ENCODE assay signal across 11 cellular contexts in genomic region chr2:105787376-105788318, GRCh38. TPM values are rescaled to one million over a fixed set of nuclear protein-coding genes. Genes with fewer than 3 reads are reported as not detected.
DNase-seq lines count a peak whose midpoint lies in the region; ATAC-seq, FAIRE-seq and TF ChIP-seq lines count a peak whose summit lies in the region.
"Had no signal": no experiment of that assay in that cellular context is flagged by ENCODE, and none has a peak within 500 bp of the region (broad histone marks: within the 10 kb centered on the region; RNA-seq: fewer than 3 reads in every experiment).

No MANE protein-coding gene starts in this region.

- BruUV-seq in K562 (replicated peaks; lab: Mats Ljungman, UMichigan) = no TSS peak

- no peaks in the 10 kb centered on the region for H3K27me3 Mint-ChIP-seq in activated CD8-positive, alpha-beta memory T cell treated with anti-CD3 and anti-CD28 coated beads, Interleukin-2, amount 10 ng/mL, durations not matched to agents 7 days and 5 days
- no peaks in the 10 kb centered on the region for H3K27me3 Mint-ChIP-seq in stimulated activated naive B cell treated with anti-CD40 and anti-IgM and Interleukin-4, amounts not matched to agents 10 μg/mL and 1 μg/mL and 100 μg/mL, for 72 hours

- TF ChIP-seq RAD21 in K562 (CRISPR knock-in tag; conservative IDR thresholded peaks at IDR 0.05 in 1 of 2, IDR thresholded peaks at IDR 0.05 in 1 of 2) = peak; percentile 62 to 68

- H3K4me1 Mint-ChIP-seq in activated CD8-positive, alpha-beta memory T cell treated with anti-CD3 and anti-CD28 coated beads, Interleukin-2, amount 10 ng/mL, durations not matched to agents 7 days and 5 days = peaks cover 90% of the 10 kb centered on the region
- H3K4me1 Mint-ChIP-seq in stimulated activated naive B cell treated with anti-CD40 and anti-IgM and Interleukin-4, amounts not matched to agents 10 μg/mL and 1 μg/mL and 100 μg/mL, for 72 hours = peaks cover 55 to 99% of the 10 kb centered on the region in 2 donors

- H3K4me3 ChIP-seq in K562 = no peak overlapping the region
- H3K4me3 ChIP-seq: gastroesophageal sphincter had no signal

- in situ Hi-C loops in K562 (cut with MboI) = loop anchor here (10.0 kb wide), 1 partner anchor 443 kb away; no protein-coding TSS in a partner anchor

- no peaks in the 10 kb centered on the region for H3K9me1 ChIP-seq in K562 (ENCODE audit: control insufficient read depth, insufficient read depth, low read length)

- intact Hi-C loops in K562 (cut with micrococcal nuclease) = loop anchor here (1.0 kb wide), 1 partner anchor 211 kb away; no protein-coding TSS in a partner anchor

- H3K4me3 Mint-ChIP-seq in activated CD8-positive, alpha-beta memory T cell treated with anti-CD3 and anti-CD28 coated beads, Interleukin-2, amount 10 ng/mL, durations not matched to agents 7 days and 5 days = peak overlapping the region; percentile 27
- peak overlapping the region; percentile 48 to 55 for H3K4me3 Mint-ChIP-seq in stimulated activated naive B cell treated with anti-CD40 and anti-IgM and Interleukin-4, amounts not matched to agents 10 μg/mL and 1 μg/mL and 100 μg/mL, for 72 hours

- WGBS in K562 (ENCODE audit: insufficient coverage, low coverage, missing lambda C conversion rate) = 52% methylated on average over 11 of the region's 11 CpGs

- no peak for TF ChIP-seq POLR2A in K562 (conservative IDR thresholded peaks at IDR 0.05)

- H3K27me3 ChIP-seq in K562 (ENCODE audit: control insufficient read depth in 2 of 2, insufficient read depth in 2 of 2, low read length in 2 of 2) = no peaks in the 10 kb centered on the region
- H3K27me3 ChIP-seq: gastroesophageal sphincter had no signal

- H3K4me2 ChIP-seq in K562 (ENCODE audit: insufficient read depth, low read length) = no peak overlapping the region

- TF ChIP-seq EP300 in K562 (IDR thresholded peaks at IDR 0.05; ENCODE audit: low read length) = no peak

- peak; percentile 84 for DNase-seq in activated CD8-positive, alpha-beta memory T cell treated with anti-CD3 and anti-CD28 coated beads, Interleukin-2, amount 10 ng/mL, durations not matched to agents 7 days and 5 days
- no peak for DNase-seq in activated CD8-positive, alpha-beta memory T cell treated with anti-CD3 and anti-CD28 coated beads, Interleukin-2, amount 50 U/mL, for 48 hours
- DNase-seq in RWPE1 (ENCODE audit: low spot score) = no peak
- DNase-seq in K562 (ENCODE audit: extremely low read depth in 1 of 4, low spot score in 3 of 4) = peak; percentile 42 to 60 (median 43)
- no peak for DNase-seq in stimulated activated naive B cell treated with anti-CD40 and anti-IgM and Interleukin-4, amounts not matched to agents 10 μg/mL and 1 μg/mL and 100 μg/mL, for 72 hours
- no peak for DNase-seq in NCI-H510A treated with DMSO at 0.1 percent for 48 hours (lab: John Stamatoyannopoulos, UW)
- DNase-seq: NCI-H748 treated with DMSO at 0.1 percent for 48 hours; stimulated activated CD4-positive, alpha-beta T cell treated with anti-CD3 and anti-CD28 coated beads, Interleukin-4, amount 100 ng/mL, for 1 hour had no signal

- H3K27ac ChIP-seq in RWPE1 (peak overlapping the region; percentile 44), K562 (ENCODE audit: extremely low read depth, low read depth, low read length) (no peak overlapping the region)
- H3K27ac ChIP-seq: gastroesophageal sphincter had no signal

- peak overlapping the region in 1 of 2 experiments; percentile 57; a peak in 1 of 4 replicates for H3K9ac ChIP-seq in K562 (ENCODE audit: insufficient read depth in 1 of 2, low read depth in 2 of 2, low read length in 2 of 2)

- POLR2A ChIA-PET in RWPE1 (lab: Yijun Ruan, JAX; ENCODE audit: low non-redundant PET) (no interaction called here), K562 (lab: Yijun Ruan, JAX) (no interaction called here)

- no peaks in the 10 kb centered on the region for H3K9me3 Mint-ChIP-seq in activated CD8-positive, alpha-beta memory T cell treated with anti-CD3 and anti-CD28 coated beads, Interleukin-2, amount 10 ng/mL, durations not matched to agents 7 days and 5 days (ENCODE audit: low read depth)
- H3K9me3 Mint-ChIP-seq in stimulated activated naive B cell treated with anti-CD40 and anti-IgM and Interleukin-4, amounts not matched to agents 10 μg/mL and 1 μg/mL and 100 μg/mL, for 72 hours = no peaks in the 10 kb centered on the region

- no peaks in the 10 kb centered on the region for H3K36me3 ChIP-seq in K562 (ENCODE audit: control insufficient read depth, insufficient read depth, low read length)
- H3K36me3 ChIP-seq: gastroesophageal sphincter had no signal

- H3K27ac Mint-ChIP-seq in activated CD8-positive, alpha-beta memory T cell treated with anti-CD3 and anti-CD28 coated beads, Interleukin-2, amount 10 ng/mL, durations not matched to agents 7 days and 5 days = peak overlapping the region; percentile 94
- peak overlapping the region; percentile 91 for H3K27ac Mint-ChIP-seq in stimulated activated naive B cell treated with anti-CD40 and anti-IgM and Interleukin-4, amounts not matched to agents 10 μg/mL and 1 μg/mL and 100 μg/mL, for 72 hours

- no peaks in the 10 kb centered on the region; the same call in 2 of the 3 replicates for H3K79me2 ChIP-seq in K562 (ENCODE audit: control insufficient read depth, insufficient read depth, low read length)

- H2AFZ ChIP-seq in K562 (ENCODE audit: low read depth, low read length) = no peak overlapping the region

- TF ChIP-seq CTCF in RWPE1 (conservative IDR thresholded peaks at IDR 0.05; ENCODE audit: low read depth) (no peak), K562 (IDR thresholded peaks at IDR 0.05 in 2 of 3, conservative IDR thresholded peaks at IDR 0.05 in 1 of 3; ENCODE audit: insufficient read depth in 2 of 3, low read depth in 1 of 3, low read length in 3 of 3) (peak; percentile 65 to 73 (median 67))

- peaks cover 15% of the 10 kb centered on the region for H3K36me3 Mint-ChIP-seq in activated CD8-positive, alpha-beta memory T cell treated with anti-CD3 and anti-CD28 coated beads, Interleukin-2, amount 10 ng/mL, durations not matched to agents 7 days and 5 days
- peaks cover 36 to 50% of the 10 kb centered on the region in 2 donors for H3K36me3 Mint-ChIP-seq in stimulated activated naive B cell treated with anti-CD40 and anti-IgM and Interleukin-4, amounts not matched to agents 10 μg/mL and 1 μg/mL and 100 μg/mL, for 72 hours

- ATAC-seq in activated CD8-positive, alpha-beta memory T cell treated with anti-CD3 and anti-CD28 coated beads, Interleukin-2, amount 10 ng/mL, durations not matched to agents 7 days and 5 days = peak; percentile 17
- ATAC-seq in K562 = peak; percentile 82
- peak in 1 of 2 donors; percentile 21 for ATAC-seq in stimulated activated naive B cell treated with anti-CD40 and anti-IgM and Interleukin-4, amounts not matched to agents 10 μg/mL and 1 μg/mL and 100 μg/mL, for 72 hours (replicated peaks)
- no peak for ATAC-seq in HG02970 (IDR thresholded peaks at IDR 0.05; ENCODE audit: low FRiP score, unreplicated experiment)
- no peak for ATAC-seq in HG03175 (IDR thresholded peaks at IDR 0.05; ENCODE audit: unreplicated experiment)
- ATAC-seq: gastroesophageal sphincter had no signal

- peaks cover 20 to 28% of the 10 kb centered on the region in 2 experiments for H3K4me1 ChIP-seq in K562 (replicated peaks in 1 of 2; ENCODE audit: control insufficient read depth in 2 of 2, insufficient read depth in 2 of 2, low read length in 2 of 2)

- CTCF ChIA-PET in activated CD8-positive, alpha-beta memory T cell treated with anti-CD3 and anti-CD28 coated beads, Interleukin-2, amount 10 ng/mL, durations not matched to agents 7 days and 5 days (lab: Charles Lee) = interaction anchor here (0.7 to 5.5 kb wide), 22 partner anchors 8 to 298 kb away, joined by 3 to 35 read pairs (median 5); no protein-coding TSS in a partner anchor
- CTCF ChIA-PET in RWPE1 (lab: Yijun Ruan, JAX) = interaction anchor here (0.5 kb wide), 1 partner anchor 138 kb away, joined by 3 read pairs; no protein-coding TSS in a partner anchor
- CTCF ChIA-PET in K562 (lab: Yijun Ruan, JAX; ENCODE audit: low intra/inter-chr PET ratio) = interaction anchor here (0.6 to 1.2 kb wide), 4 partner anchors 67 to 212 kb away, joined by 3 read pairs; no protein-coding TSS in a partner anchor

- H4K20me1 ChIP-seq in K562 (replicated peaks; ENCODE audit: control insufficient read depth, insufficient read depth, low read length) = peaks cover 11% of the 10 kb centered on the region

- no peaks in the 10 kb centered on the region for H3K9me3 ChIP-seq in K562 (replicated peaks; ENCODE audit: control insufficient read depth, insufficient read depth, low read depth, low read length)
- H3K9me3 ChIP-seq: gastroesophageal sphincter had no signal

- peak; percentile 57 for FAIRE-seq in K562 (lab: Jason Lieb, UNC)

TF ChIP-seq in K562, 482 proteins besides CTCF, POLR2A, EP300 and RAD21 (continues in another document):
- TF ChIP-seq GABPB1 (CRISPR knock-in tag; IDR thresholded peaks at IDR 0.05) = 0 out of 2 replicates have a peak, but pooled peaks have one; percentile 33
- TF ChIP-seq ZNF133 (CRISPR knock-in tag; IDR thresholded peaks at IDR 0.05) = no peak
- TF ChIP-seq MYC (IDR thresholded peaks at IDR 0.05; ENCODE audit: low read depth, low read length) = peak; percentile 32; the same call in 1 of the 2 replicates
- TF ChIP-seq MYC (CRISPR knock-in tag; IDR thresholded peaks at IDR 0.05; ENCODE audit: borderline replicate concordance, low read depth) = no peak

RNA-seq across cellular contexts. Expression of gene NCK2, which starts 42.9 kb away (rescaled TPM):
- 10 to 100 TPM; 51.6 to 54.1 TPM for total RNA-seq in activated CD8-positive, alpha-beta memory T cell treated with anti-CD3 and anti-CD28 coated beads, Interleukin-2, amount 10 ng/mL, durations not matched to agents 7 days and 5 days
- 6.2 and 7.3 TPM in 2 replicates for total RNA-seq in K562 (2011; cell fraction: chromatin; rRNA removed; ENCODE audit: low replicate concordance)
- total RNA-seq in K562 (2011; cell fraction: nucleolus; rRNA removed) = 5.0 and 5.1 TPM in 2 replicates
- total RNA-seq in K562 (2011; cell fraction: nucleoplasm; rRNA removed) = 4.7 and 4.8 TPM in 2 replicates
- total RNA-seq in K562 (2014; rRNA removed) = 23.2 and 24.6 TPM in 2 replicates
- 8.6 and 10.8 TPM in 2 replicates for total RNA-seq in K562 (2014; rRNA removed; fragmentation: Illumina TruSeq; extraction: Trizol)
- total RNA-seq in K562 (2015; rRNA removed; fragmentation: Illumina TruSeq; extraction: Trizol) = 19.6 and 21.4 TPM in 2 replicates
- 25.8 and 27.9 TPM in 2 replicates for total RNA-seq in K562 (2021)
- polyA plus RNA-seq in K562 (2011; rRNA removed) = 4.5 and 4.8 TPM in 2 replicates
- polyA plus RNA-seq in K562 (2011; cell fraction: cytosol; rRNA removed) = 4.3 and 7.8 TPM in 2 replicates
- polyA plus RNA-seq in K562 (2011; cell fraction: nucleus; rRNA removed) = 3.6 and 5.1 TPM in 2 replicates
- polyA plus RNA-seq in K562 (2012) = 27.1 and 38.2 TPM in 2 replicates
- 15.9 and 21.9 TPM in 2 replicates for polyA plus RNA-seq in K562 (2014; fragmentation: Illumina TruSeq; extraction: Trizol)
- 1 to 10 TPM in 1 of 2 experiments, under 1 TPM in 1; 0.90 to 1.8 TPM for polyA plus RNA-seq in K562 (2014; fragmentation: Nextera tagmentation; extraction: Ambion mirVana)
- 24.3 and 26.3 TPM in 2 replicates for polyA plus RNA-seq in K562 (2014; rRNA removed)
- 4.3 and 7.2 TPM in 2 replicates for polyA minus RNA-seq in K562 (2011; rRNA and poly(A)+ RNA removed)
- 2.0 and 2.6 TPM in 2 replicates for polyA minus RNA-seq in K562 (2011; cell fraction: cytosol; rRNA and poly(A)+ RNA removed)
- 4.7 and 5.4 TPM in 2 replicates for polyA minus RNA-seq in K562 (2011; cell fraction: nucleus; rRNA and poly(A)+ RNA removed)

Comparison
In these comparisons a context has a peak if more than half of its experiments do, and no peak if none do; other contexts are left out.
1. DNase-seq: peak in activated CD8-positive, alpha-beta memory T cell treated with anti-CD3 and anti-CD28 coated beads, Interleukin-2, amount 10 ng/mL, durations not matched to agents 7 days and 5 days (single experiment) and K562 (4 of 4); none in activated CD8-positive, alpha-beta memory T cell treated with anti-CD3 and anti-CD28 coated beads, Interleukin-2, amount 50 U/mL, for 48 hours (single experiment), RWPE1 (single experiment), stimulated activated naive B cell treated with anti-CD40 and anti-IgM and Interleukin-4, amounts not matched to agents 10 μg/mL and 1 μg/mL and 100 μg/mL, for 72 hours (single experiment) and NCI-H510A treated with DMSO at 0.1 percent for 48 hours (single experiment).
2. ATAC-seq: peak in activated CD8-positive, alpha-beta memory T cell treated with anti-CD3 and anti-CD28 coated beads, Interleukin-2, amount 10 ng/mL, durations not matched to agents 7 days and 5 days (single experiment) and K562 (single experiment); none in HG02970 (single experiment) and HG03175 (single experiment).